Comparison of ENCODE assay signal across 15 cellular contexts in genomic region chr9:121310571-121310970, GRCh38. TPM values are rescaled to one million over a fixed set of nuclear protein-coding genes. Genes with fewer than 3 reads are reported as not detected.
DNase-seq lines count a peak whose midpoint lies in the region; ATAC-seq and TF ChIP-seq lines count a peak whose summit lies in the region.
"Had no signal": no experiment of that assay in that cellular context is flagged by ENCODE, and none has a peak within 500 bp of the region (broad histone marks: within the 10 kb centered on the region; RNA-seq: fewer than 3 reads in every experiment).

No MANE protein-coding gene starts in this region.

- H3K9me3 ChIP-seq in gastroesophageal sphincter (no peaks in the 10 kb centered on the region), sigmoid colon (no peaks in the 10 kb centered on the region)
- H3K9me3 ChIP-seq: BLaER1 treated with 17β-estradiol and CSF1 and Interleukin-3, amounts not matched to agents 10 nM and 100 nM had no signal

- TF ChIP-seq CTCF in gastroesophageal sphincter (IDR thresholded peaks at IDR 0.05) (no peak), sigmoid colon (IDR thresholded peaks at IDR 0.05) (no peak)

- peaks cover 0 to 96% (median 16%) of the 10 kb centered on the region in 3 donors for H3K4me1 ChIP-seq in gastroesophageal sphincter
- H3K4me1 ChIP-seq in sigmoid colon, result peaks cover 0 to 61% (median 20%) of the 10 kb centered on the region in 4 donors

- 62 to 96% methylated on average over 3 to 6 of the region's 9 CpGs for WGBS in gastroesophageal sphincter (ENCODE audit: low coverage in 1 of 2), 2 donors
- WGBS in sigmoid colon, 2 donors, result 89% methylated on average over 9 of the region's 9 CpGs

- TF ChIP-seq EP300 in gastroesophageal sphincter (IDR thresholded peaks at IDR 0.05) (no peak), sigmoid colon (IDR thresholded peaks at IDR 0.05) (no peak)

- DNase-seq in left cardiac atrium (peak; percentile 17), left ventricle myocardium superior (no peak), sigmoid colon (no peak), COR-L47 (lab: John Stamatoyannopoulos, UW) (no peak), DMS 273 (lab: John Stamatoyannopoulos, UW; ENCODE audit: unreplicated experiment) (no peak), NCI-H187 (lab: John Stamatoyannopoulos, UW) (no peak)
- DNase-seq: 8988T; ACHN; Calu3; CD4-positive, CD25-positive, alpha-beta regulatory T cell; DMS79; GM23248 had no signal

- no peak overlapping the region for H3K4me3 ChIP-seq in gastroesophageal sphincter
- H3K4me3 ChIP-seq in sigmoid colon, result no peak overlapping the region
- H3K4me3 ChIP-seq: BLaER1 treated with 17β-estradiol and CSF1 and Interleukin-3, amounts not matched to agents 10 nM and 100 nM; GM12878; GM23248 had no signal

- peaks cover 5 to 100% of the 10 kb centered on the region in 2 donors for H3K36me3 ChIP-seq in gastroesophageal sphincter
- H3K36me3 ChIP-seq in sigmoid colon, result peaks cover 46 to 100% (median 87%) of the 10 kb centered on the region in 4 donors

- intact Hi-C loops in left cardiac atrium (cut with DNase I) (loop anchor here in 1 of 2 donors (5.0 to 10.0 kb wide), 2 partner anchors 33 to 96 kb away; no protein-coding TSS in a partner anchor), left ventricle myocardium superior (cut with micrococcal nuclease) (no loop called here), sigmoid colon (cut with DNase I) (no loop called here)

- TF ChIP-seq POLR2A in gastroesophageal sphincter (IDR thresholded peaks at IDR 0.05) (no peak), sigmoid colon (IDR thresholded peaks at IDR 0.05) (no peak)

- H3K27me3 ChIP-seq in gastroesophageal sphincter, result no peaks in the 10 kb centered on the region
- no peaks in the 10 kb centered on the region for H3K27me3 ChIP-seq in sigmoid colon
- H3K27me3 ChIP-seq: BLaER1 treated with 17β-estradiol and CSF1 and Interleukin-3, amounts not matched to agents 10 nM and 100 nM had no signal

- H3K27ac ChIP-seq in gastroesophageal sphincter (peak overlapping the region in 3 of 4 donors; percentile 38 to 97 (median 94)), sigmoid colon (peak overlapping the region in 3 of 4 donors; percentile 3 to 99 (median 95))
- H3K27ac ChIP-seq: BLaER1 treated with 17β-estradiol and CSF1 and Interleukin-3, amounts not matched to agents 10 nM and 100 nM; GM23248 had no signal

- ATAC-seq in left cardiac atrium, result no peak
- no peak for ATAC-seq in left ventricle myocardium superior
- no peak for ATAC-seq in gastroesophageal sphincter
- ATAC-seq: GM12878 had no signal

RNA-seq across cellular contexts. Expression of gene GSN, which starts 42.6 kb away (rescaled TPM):
- 1,000 to 10,000 TPM in 1 of 2 donors, 100 to 1,000 TPM in 1; 881 to 1,287 TPM for total RNA-seq in left cardiac atrium
- 717 TPM for total RNA-seq in left ventricle myocardium superior
- total RNA-seq in gastroesophageal sphincter, result 1,000 to 10,000 TPM; 2,362 to 3,466 (median 3,146) TPM
- 1,000 to 10,000 TPM; 1,610 to 2,826 (median 1,919) TPM for total RNA-seq in sigmoid colon
- polyA plus RNA-seq in sigmoid colon, result 100 to 1,000 TPM; 333 to 617 (median 497) TPM

RNA-seq across cellular contexts. Expression of gene STOM, which starts 59.5 kb away (rescaled TPM):
- total RNA-seq in left cardiac atrium (100 to 1,000 TPM; 194 to 326 TPM), left ventricle myocardium superior (153 TPM), gastroesophageal sphincter (100 to 1,000 TPM; 293 to 539 (median 457) TPM), sigmoid colon (100 to 1,000 TPM; 303 to 609 (median 321) TPM)
- polyA plus RNA-seq in sigmoid colon, result 100 to 1,000 TPM in 1 of 3 donors, 10 to 100 TPM in 2; 22.8 to 140 (median 44.6) TPM
